Comparison of ENCODE assay signal across 11 cellular contexts in the genomic region with DNA sequence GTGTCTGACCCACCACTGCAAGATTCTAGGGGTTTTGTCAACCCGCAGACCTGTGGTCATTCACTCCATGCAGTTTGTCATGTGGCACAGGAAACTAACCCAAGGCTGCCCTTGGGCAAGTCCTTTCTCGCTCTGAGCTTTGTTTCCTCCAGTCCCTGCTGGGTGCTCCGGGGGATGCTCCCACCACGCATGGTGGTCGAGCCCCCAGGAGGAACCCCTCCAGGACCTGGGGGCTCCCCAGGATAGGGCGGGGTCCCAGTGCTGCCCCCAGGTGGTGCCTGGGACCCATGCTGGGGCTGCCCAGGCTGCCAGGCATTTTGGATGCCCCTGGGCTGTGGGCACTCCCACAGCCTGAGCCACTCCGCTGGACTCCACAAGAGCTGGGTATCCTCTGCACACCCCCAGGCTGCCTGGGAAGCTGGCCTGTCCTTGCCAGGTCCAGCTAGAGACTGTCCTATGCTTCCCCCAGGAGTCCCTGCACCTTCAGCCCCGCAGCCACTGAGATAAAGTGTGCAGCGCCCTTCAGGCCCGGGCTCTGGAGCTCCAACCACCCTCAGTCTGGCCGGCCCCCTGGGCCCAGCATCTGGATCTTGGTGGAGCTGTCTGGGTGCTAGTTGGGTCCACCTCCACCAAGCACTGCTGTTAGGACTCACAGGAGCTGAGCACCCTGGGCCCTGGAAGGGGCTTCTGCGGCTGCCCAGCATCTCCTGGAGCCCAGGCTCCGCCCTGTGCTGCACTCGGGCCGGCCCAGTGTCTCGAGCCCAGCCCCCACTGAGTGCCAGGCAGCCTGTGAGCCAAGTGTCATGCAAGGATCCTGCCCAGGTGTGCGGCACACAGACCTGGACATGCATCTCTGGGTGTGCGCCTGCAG.
A peak's percentile ranks its signal among the peaks of the same experiment; 100 is the strongest.
DNase-seq lines count a peak whose midpoint lies in the region; ATAC-seq, FAIRE-seq and TF ChIP-seq lines count a peak whose summit lies in the region.
"Had no signal": no experiment of that assay in that cellular context is flagged by ENCODE, and none has a peak within 500 bp of the region (broad histone marks: within the 10 kb centered on the region; RNA-seq: fewer than 3 reads in every experiment).

No MANE protein-coding gene starts in this region.

- CTCF ChIA-PET in H1 (lab: Charles Lee; ENCODE audit: partially characterized antibody) = interaction anchor here (0.9 to 8.5 kb wide), 32 partner anchors 9 to 532 kb away, joined by 3 to 146 read pairs (median 5); no protein-coding TSS in a partner anchor

- no peak overlapping the region for H2BK15ac ChIP-seq in H1 (ENCODE audit: low read length)

- H3K4me3 Mint-ChIP-seq in neural progenitor cell = no peak overlapping the region

- H3K9ac ChIP-seq in Loucy (ENCODE audit: low read depth, low read length, poor library complexity, severe bottlenecking) = no peak overlapping the region
- no peak overlapping the region; a peak in 1 of 7 replicates for H3K9ac ChIP-seq in H1 (replicated peaks in 1 of 4; ENCODE audit: extremely low read depth in 1 of 4, low read depth in 3 of 4, low read length in 3 of 4)
- no peak overlapping the region for H3K9ac ChIP-seq in neural progenitor cell

- no peak overlapping the region for H2BK20ac ChIP-seq in H1 (ENCODE audit: low read length)

- 0 out of 2 replicates have a peak overlapping the region, but pooled peaks have one; percentile 27 for H2BK12ac ChIP-seq in H1 (ENCODE audit: low read depth, low read length)

- POLR2A ChIA-PET in H1 (lab: Charles Lee; ENCODE audit: partially characterized antibody) = interaction anchor here (0.6 kb wide), 1 partner anchor 33 kb away, joined by 3 read pairs; no protein-coding TSS in a partner anchor

- DNase-seq in D341Med (ENCODE audit: low spot score) = peak; percentile 33
- DNase-seq in H1 (ENCODE audit: low read depth in 1 of 2, low spot score in 2 of 2) = peak in 1 of 2 experiments; percentile 43
- peak; percentile 17 for DNase-seq in omental fat pad (ENCODE audit: low spot score)
- DNase-seq in kidney glomerular epithelial cell (lab: John Stamatoyannopoulos, UW) = no peak
- no peak for DNase-seq in nucleus accumbens (lab: John Stamatoyannopoulos, UW)
- no peak for DNase-seq in neural progenitor cell (ENCODE audit: low spot score)
- DNase-seq: EL, NCI-H2081 treated with DMSO at 0.1 percent for 48 hours had no signal

- no peaks in the 10 kb centered on the region for H3K9me3 Mint-ChIP-seq in neural progenitor cell

- no peak overlapping the region for H3K27ac ChIP-seq in H1 (ENCODE audit: low read depth, low read length)
- H3K27ac ChIP-seq in neural progenitor cell = no peak overlapping the region
- H3K27ac ChIP-seq: neutrophil had no signal

- no peaks in the 10 kb centered on the region for H3K79me2 ChIP-seq in Loucy (ENCODE audit: insufficient read depth, low read length)
- H3K79me2 ChIP-seq in H1 (ENCODE audit: control insufficient read depth in 1 of 2, insufficient read depth in 2 of 2, low read length in 2 of 2) = no peaks in the 10 kb centered on the region
- H3K79me2 ChIP-seq in neural progenitor cell (ENCODE audit: low read depth) = no peaks in the 10 kb centered on the region

- H3K27me3 ChIP-seq in Loucy (ENCODE audit: insufficient read depth, low read length, poor library complexity, severe bottlenecking) (no peaks in the 10 kb centered on the region), H1 (replicated peaks in 1 of 4; ENCODE audit: control insufficient read depth in 3 of 4, extremely low read depth in 1 of 4, insufficient read depth in 3 of 4, low read length in 3 of 4) (no peaks in the 10 kb centered on the region), neural progenitor cell (no peaks in the 10 kb centered on the region)

- no peak overlapping the region for H4K8ac ChIP-seq in H1 (ENCODE audit: extremely low read depth, insufficient read depth, low read length)

- H3K9me3 ChIP-seq in Loucy (ENCODE audit: insufficient read depth, low read depth, low read length) (no peaks in the 10 kb centered on the region), H1 (ENCODE audit: insufficient read depth in 2 of 2, low read depth in 1 of 2, low read length in 1 of 2) (no peaks in the 10 kb centered on the region), neural progenitor cell (ENCODE audit: low read depth) (no peaks in the 10 kb centered on the region)
- H3K9me3 ChIP-seq: neutrophil had no signal

- no peak overlapping the region for H2AFZ ChIP-seq in Loucy (ENCODE audit: low read length)
- H2AFZ ChIP-seq in H1 (ENCODE audit: low read length) = no peak overlapping the region
- no peak overlapping the region for H2AFZ ChIP-seq in neural progenitor cell (replicated peaks)

- no peak overlapping the region for H4K91ac ChIP-seq in H1 (replicated peaks; ENCODE audit: insufficient read length, low read length)

- H3K79me1 ChIP-seq in H1 (ENCODE audit: low read depth, low read length) = no peaks in the 10 kb centered on the region

- H3K27ac Mint-ChIP-seq in neural progenitor cell = no peak overlapping the region

- no peak overlapping the region for H3K14ac ChIP-seq in H1 (ENCODE audit: insufficient read length)

- H3K4me1 ChIP-seq in Loucy (ENCODE audit: insufficient read depth, low read length, poor library complexity, severe bottlenecking) = peaks cover 7% of the 10 kb centered on the region
- no peaks in the 10 kb centered on the region for H3K4me1 ChIP-seq in H1 (replicated peaks in 1 of 4; ENCODE audit: control insufficient read depth in 3 of 4, insufficient read depth in 4 of 4, low read length in 3 of 4)
- no peaks in the 10 kb centered on the region for H3K4me1 ChIP-seq in neural progenitor cell

- 94% methylated on average over 16 of the region's 18 CpGs; no CpG with 5 or more reads in 1 of the 2 experiments for WGBS in H1 (ENCODE audit: extremely low coverage in 1 of 2, insufficient coverage in 1 of 2, insufficient read length in 1 of 2, insufficient replicate concordance in 2 of 2, low coverage in 1 of 2, low lambda C conversion rate in 2 of 2, missing lambda C conversion rate in 1 of 2), 2 experiments

- TF ChIP-seq POLR2A in H1 (IDR thresholded peaks at IDR 0.05; ENCODE audit: control extremely low read depth in 1 of 2, low read depth in 2 of 2, low read length in 2 of 2) = no peak

- no peak overlapping the region for H4K5ac ChIP-seq in H1 (ENCODE audit: insufficient read length, low read depth, low read length)

- no peaks in the 10 kb centered on the region for H3K4me1 Mint-ChIP-seq in neural progenitor cell

- no peak overlapping the region for H2BK120ac ChIP-seq in H1 (replicated peaks; ENCODE audit: low read depth, low read length)

- no peaks in the 10 kb centered on the region for H3F3A ChIP-seq in Loucy (ENCODE audit: low read depth)
- no peaks in the 10 kb centered on the region for H3F3A ChIP-seq in neural progenitor cell (ENCODE audit: low read depth)

- H3K36me3 ChIP-seq in Loucy (ENCODE audit: insufficient read depth, low read length) (peaks cover 10% of the 10 kb centered on the region; the same call in 1 of the 2 replicates), H1 (ENCODE audit: control insufficient read depth in 2 of 4, insufficient read depth in 4 of 4, low read length in 3 of 4) (no peaks in the 10 kb centered on the region; a peak in 2 of 8 replicates), neural progenitor cell (no peaks in the 10 kb centered on the region)

- H3K56ac ChIP-seq in H1 (replicated peaks; ENCODE audit: insufficient read length, low read depth, low read length) = no peak overlapping the region

- H3K23me2 ChIP-seq in H1 (ENCODE audit: low read depth, low read length) = no peaks in the 10 kb centered on the region

- peaks cover 1% of the 10 kb centered on the region for H3K36me3 Mint-ChIP-seq in neural progenitor cell

- H3K27me3 Mint-ChIP-seq in neural progenitor cell (ENCODE audit: insufficient read depth, low read depth) = peaks cover 2% of the 10 kb centered on the region

- H3K4me2 ChIP-seq in Loucy (ENCODE audit: low read depth, low read length, poor library complexity, severe bottlenecking) = no peak overlapping the region
- H3K4me2 ChIP-seq in H1 (ENCODE audit: insufficient read depth in 1 of 2, low read depth in 2 of 2, low read length in 2 of 2) = no peak overlapping the region
- no peak overlapping the region for H3K4me2 ChIP-seq in neural progenitor cell

- no peak overlapping the region; the same call in 1 of the 2 replicates for H2AK5ac ChIP-seq in H1 (ENCODE audit: low read depth, low read length)

- TF ChIP-seq EP300 in H1 (IDR thresholded peaks at IDR 0.05; ENCODE audit: borderline replicate concordance in 1 of 2, low read depth in 2 of 2, low read length in 2 of 2) = no peak

- TF ChIP-seq CTCF in Loucy (conservative IDR thresholded peaks at IDR 0.05; ENCODE audit: low read length) = peak; percentile 24; the same call in 1 of the 2 replicates
- no peak for TF ChIP-seq CTCF in H1 (IDR thresholded peaks at IDR 0.05; ENCODE audit: control extremely low read depth in 1 of 3, insufficient read depth in 1 of 3, low read depth in 1 of 3, low read length in 3 of 3)
- TF ChIP-seq CTCF in omental fat pad (IDR thresholded peaks at IDR 0.05) = no peak
- no peak for TF ChIP-seq CTCF in neural progenitor cell (IDR thresholded peaks at IDR 0.05)

- TF ChIP-seq RAD21 in H1 (IDR thresholded peaks at IDR 0.05 in 1 of 2, conservative IDR thresholded peaks at IDR 0.05 in 1 of 2; ENCODE audit: low read depth in 2 of 2, low read length in 2 of 2) = no peak

- no peaks in the 10 kb centered on the region for H4K20me1 ChIP-seq in Loucy (ENCODE audit: insufficient read depth, low read length, poor library complexity, severe bottlenecking)
- H4K20me1 ChIP-seq in H1 (replicated peaks in 1 of 2; ENCODE audit: control insufficient read depth in 1 of 2, insufficient read depth in 2 of 2, low read length in 2 of 2) = peaks cover 0 to 3% of the 10 kb centered on the region in 2 experiments
- H4K20me1 ChIP-seq in neural progenitor cell (ENCODE audit: low read depth) = no peaks in the 10 kb centered on the region

- H3K9me2 ChIP-seq in Loucy (replicated peaks; ENCODE audit: low read depth, low read length) = no peaks in the 10 kb centered on the region

- H3K4me3 ChIP-seq in Loucy (ENCODE audit: low read length, poor library complexity, severe bottlenecking) (no peak overlapping the region), H1 (ENCODE audit: extremely low read depth in 1 of 4, insufficient read depth in 2 of 4, low read depth in 3 of 4, low read length in 4 of 4) (no peak overlapping the region), neural progenitor cell (no peak overlapping the region)

- H3K4ac ChIP-seq in H1 (replicated peaks; ENCODE audit: insufficient read length, low read depth, low read length) = no peak overlapping the region

- no peak overlapping the region for H3K23ac ChIP-seq in H1 (ENCODE audit: insufficient read length)

- FAIRE-seq in H1 (lab: Jason Lieb, UNC) = no peak

- H2BK5ac ChIP-seq in H1 (ENCODE audit: low read depth, low read length) = peak overlapping the region; percentile 24; the same call in 1 of the 2 replicates

- H3K18ac ChIP-seq in H1 (ENCODE audit: extremely low read depth, low read length) = no peak overlapping the region

- no peak for ATAC-seq in omental fat pad (ENCODE audit: low FRiP score)
- ATAC-seq in GM18873 (IDR thresholded peaks at IDR 0.05; ENCODE audit: low FRiP score, unreplicated experiment) = no peak

TF ChIP-seq in H1, 55 proteins besides CTCF, POLR2A, EP300 and RAD21 (continues in another document):
- no peak for TF ChIP-seq ZNF274 (IDR thresholded peaks at IDR 0.05; ENCODE audit: borderline replicate concordance, extremely low read depth, low read length)
- TF ChIP-seq SIRT6 (IDR thresholded peaks at IDR 0.05; ENCODE audit: low read length) = no peak
- no peak for TF ChIP-seq RFX5 (IDR thresholded peaks at IDR 0.05; ENCODE audit: borderline replicate concordance, low read depth, low read length)

Comparison
In these comparisons a context has a peak if more than half of its experiments do, and no peak if none do; other contexts are left out.
1. DNase-seq: peak in D341Med (single experiment) and omental fat pad (single experiment); none in kidney glomerular epithelial cell (single experiment), nucleus accumbens (0 of 56) and neural progenitor cell (single experiment).